Comparison of ENCODE assay signal across 2 cellular contexts in genomic region chr11:19953909-19954308, GRCh38.
TF ChIP-seq lines count a peak whose summit lies in the region.

No MANE protein-coding gene starts in this region.

TF ChIP-seq in IMR-90, 13 proteins besides CTCF, POLR2A, EP300 and RAD21:
- TF ChIP-seq RFX5 (IDR thresholded peaks at IDR 0.05; ENCODE audit: low read depth, low read length) (no peak), MAFK (IDR thresholded peaks at IDR 0.05; ENCODE audit: low read depth, low read length) (no peak), RCOR1 (IDR thresholded peaks at IDR 0.05; ENCODE audit: insufficient replicate concordance, low read length) (no peak), NFE2L2 (IDR thresholded peaks at IDR 0.05; ENCODE audit: low read depth, low read length) (no peak), ELK1 (IDR thresholded peaks at IDR 0.05; ENCODE audit: borderline replicate concordance, low read depth, low read length) (no peak), BHLHE40 (IDR thresholded peaks at IDR 0.05; ENCODE audit: low read depth, low read length) (no peak), MAZ (IDR thresholded peaks at IDR 0.05; ENCODE audit: borderline replicate concordance, low read depth, low read length) (no peak), SMC3 (IDR thresholded peaks at IDR 0.05; ENCODE audit: low read depth, low read length) (peak; percentile 62), CHD1 (IDR thresholded peaks at IDR 0.05; ENCODE audit: low read depth, low read length) (no peak), CEBPB (IDR thresholded peaks at IDR 0.05; ENCODE audit: low read depth, low read length) (no peak), FOS (IDR thresholded peaks at IDR 0.05; ENCODE audit: low read depth, low read length) (peak; percentile 62)
TF ChIP-seq in IMR-90: peak in this region for 2.

TF ChIP-seq in WTC11, 78 proteins besides CTCF, POLR2A, EP300 and RAD21:
- no peak for TF ChIP-seq PRDM15 (CRISPR knock-in tag; IDR thresholded peaks at IDR 0.05)
- no peak for TF ChIP-seq TEAD1 (CRISPR knock-in tag; IDR thresholded peaks at IDR 0.05)
- TF ChIP-seq NFYB (CRISPR knock-in tag; conservative IDR thresholded peaks at IDR 0.05; ENCODE audit: low read depth) = no peak
